Comparison of ENCODE assay signal across 21 cellular contexts in the genomic region with DNA sequence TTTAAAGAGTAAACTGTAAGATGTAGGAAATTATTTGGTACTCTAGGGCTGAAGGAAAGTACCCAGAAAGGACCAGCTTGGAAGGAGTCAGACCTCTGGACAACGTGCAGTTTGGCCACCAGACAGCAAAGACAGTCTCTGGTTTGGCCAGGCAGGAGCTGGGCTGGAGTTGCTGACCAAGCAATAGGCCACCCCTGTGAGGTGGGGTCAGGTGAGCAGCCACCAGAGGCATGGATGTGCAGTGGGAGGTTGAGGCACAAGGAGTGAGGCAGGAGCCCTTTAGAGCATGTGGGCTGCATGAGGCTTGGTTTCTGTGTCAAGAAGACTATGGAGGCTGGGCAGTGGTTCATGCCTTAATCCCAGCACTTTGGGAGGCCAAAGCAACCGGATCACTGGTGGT.
"Had no signal": no experiment of that assay in that cellular context is flagged by ENCODE, and none has a peak within 500 bp of the region (broad histone marks: within the 10 kb centered on the region; RNA-seq: fewer than 3 reads in every experiment).

No MANE protein-coding gene starts in this region.

- H3K27ac ChIP-seq: colonic mucosa, esophagus muscularis mucosa, foreskin keratinocyte, lower lobe of right lung, parathyroid adenoma, prostate gland, right atrium auricular region, testis, tibial artery had no signal

- H3K36me3 ChIP-seq: colonic mucosa had no signal

- H3K4me1 ChIP-seq: colonic mucosa, esophagus muscularis mucosa, foreskin keratinocyte, lower lobe of right lung, parathyroid adenoma, prostate gland, right atrium auricular region, testis, tibial artery had no signal

- H3K27me3 ChIP-seq: colonic mucosa, esophagus muscularis mucosa, foreskin keratinocyte, right atrium auricular region, testis, tibial artery had no signal

- DNase-seq: caudate nucleus; colonic mucosa; effector CD8-positive, alpha-beta T cell; endodermal cell; foreskin keratinocyte; hypothalamus; immature natural killer cell; left ventricle myocardium superior; lower lobe of right lung; mucosa of descending colon; naive B cell; stimulated activated naive CD8-positive, alpha-beta T cell treated with anti-CD3 and anti-CD28 coated beads, Interleukin-15, Interleukin-2, amounts not matched to agents 100 U/mL and 50 U/mL, for 24 hours; substantia nigra; testis; tibial artery had no signal

- H3K9me3 ChIP-seq: colonic mucosa, esophagus muscularis mucosa, lower lobe of right lung, mucosa of descending colon, prostate gland, right atrium auricular region, testis, tibial artery had no signal

- ATAC-seq: foreskin keratinocyte; left ventricle myocardium superior; lower lobe of right lung; mucosa of descending colon; natural killer cell treated with Interleukin-12 subunit alpha and Interleukin-12 subunit beta and Interleukin-15 and Interleukin-18, amount 100 ng/mL, for 72 hours; sciatic nerve; stimulated activated naive CD8-positive, alpha-beta T cell treated with anti-CD3 and anti-CD28 coated beads, Interleukin-15, Interleukin-2, amounts not matched to agents 100 U/mL and 50 U/mL, for 24 hours had no signal

- H3K4me3 ChIP-seq: colonic mucosa, esophagus muscularis mucosa, lower lobe of right lung, mucosa of descending colon, prostate gland, right atrium auricular region, testis, tibial artery had no signal
